Comparison of ENCODE assay signal across 1 cellular context in the genomic region with DNA sequence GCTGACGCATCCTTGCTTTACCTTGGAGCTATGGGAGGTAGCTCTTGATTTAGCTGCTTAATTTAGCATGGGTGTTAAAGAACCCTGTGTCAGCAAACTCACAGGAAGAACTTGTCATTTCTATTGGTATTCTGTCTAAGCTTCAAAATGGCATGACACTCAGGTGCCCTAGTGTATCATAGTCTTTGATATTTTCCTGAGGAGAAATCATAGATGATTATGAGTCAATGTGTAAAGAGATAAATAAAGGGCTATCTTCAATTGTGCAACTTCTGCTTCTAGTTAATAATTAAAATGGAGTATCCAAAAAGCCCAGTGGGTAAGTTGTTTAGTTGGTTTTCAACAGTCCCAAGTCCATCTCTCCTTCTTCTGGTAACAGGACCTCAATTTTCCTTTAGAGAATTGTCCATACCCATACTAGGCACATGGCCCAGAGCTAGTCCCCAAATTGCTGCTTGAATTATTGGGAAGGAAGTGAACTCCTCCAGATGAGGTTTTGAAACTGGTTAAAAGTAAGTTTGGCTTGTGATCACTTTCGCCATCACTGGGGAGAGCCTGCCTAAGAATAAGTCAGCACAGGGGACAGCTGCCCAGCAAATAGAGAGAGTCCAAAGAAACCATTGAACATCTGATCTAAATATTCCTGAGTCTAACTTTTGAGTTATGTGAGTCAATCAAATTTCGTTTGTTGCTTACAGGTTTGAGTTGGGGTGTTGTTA.
TF ChIP-seq lines count a peak whose summit lies in the region.

No MANE protein-coding gene starts in this region.

TF ChIP-seq in HepG2, 621 proteins besides CTCF, POLR2A, EP300 and RAD21 (continued from another document and continues in another):
- TF ChIP-seq, protein P1, sequence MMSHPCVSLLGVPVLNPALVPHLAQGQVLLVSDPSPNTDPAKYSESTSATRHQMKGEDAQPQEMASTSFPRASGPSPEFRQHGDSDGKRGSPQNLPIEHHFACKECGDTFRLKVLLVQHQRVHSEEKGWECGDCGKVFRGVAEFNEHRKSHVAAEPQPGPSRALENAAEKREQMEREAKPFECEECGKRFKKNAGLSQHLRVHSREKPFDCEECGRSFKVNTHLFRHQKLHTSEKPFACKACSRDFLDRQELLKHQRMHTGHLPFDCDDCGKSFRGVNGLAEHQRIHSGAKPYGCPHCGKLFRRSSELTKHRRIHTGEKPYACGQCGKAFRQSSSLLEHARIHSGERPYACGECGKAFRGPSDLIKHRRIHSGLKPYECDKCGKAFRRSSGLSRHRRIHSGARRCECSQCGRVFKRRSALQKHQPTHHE (CRISPR knock-in tag; IDR thresholded peaks at IDR 0.05; ENCODE audit: borderline replicate concordance): 0 out of 2 replicates have a peak, but pooled peaks have one; percentile 24
- TF ChIP-seq ZNF605 (CRISPR knock-in tag; IDR thresholded peaks at IDR 0.05): no peak
- TF ChIP-seq, protein P2, sequence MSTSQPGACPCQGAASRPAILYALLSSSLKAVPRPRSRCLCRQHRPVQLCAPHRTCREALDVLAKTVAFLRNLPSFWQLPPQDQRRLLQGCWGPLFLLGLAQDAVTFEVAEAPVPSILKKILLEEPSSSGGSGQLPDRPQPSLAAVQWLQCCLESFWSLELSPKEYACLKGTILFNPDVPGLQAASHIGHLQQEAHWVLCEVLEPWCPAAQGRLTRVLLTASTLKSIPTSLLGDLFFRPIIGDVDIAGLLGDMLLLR (CRISPR knock-in tag; IDR thresholded peaks at IDR 0.05): no peak
- TF ChIP-seq FOXK2 (IDR thresholded peaks at IDR 0.05): no peak
- no peak for TF ChIP-seq ZNF672 (CRISPR knock-in tag; IDR thresholded peaks at IDR 0.05)
- TF ChIP-seq, protein P3, sequence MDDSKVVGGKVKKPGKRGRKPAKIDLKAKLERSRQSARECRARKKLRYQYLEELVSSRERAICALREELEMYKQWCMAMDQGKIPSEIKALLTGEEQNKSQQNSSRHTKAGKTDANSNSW (CRISPR knock-in tag; IDR thresholded peaks at IDR 0.05; ENCODE audit: borderline replicate concordance): no peak
- peak; percentile 35; the same call in 1 of the 2 replicates for TF ChIP-seq HDAC2 (CRISPR knock-in tag; IDR thresholded peaks at IDR 0.05)
- TF ChIP-seq SOX13 (IDR thresholded peaks at IDR 0.05): no peak; the same call in 1 of the 2 replicates
- peak in 1 of 2 experiments; percentile 80; a peak in 2 of 4 replicates for TF ChIP-seq SOX13 (CRISPR knock-in tag; conservative IDR thresholded peaks at IDR 0.05 in 1 of 2, IDR thresholded peaks at IDR 0.05 in 1 of 2)
- no peak for TF ChIP-seq NFIB (CRISPR knock-in tag; IDR thresholded peaks at IDR 0.05; ENCODE audit: borderline replicate concordance)
- TF ChIP-seq ZNF614 (CRISPR knock-in tag; IDR thresholded peaks at IDR 0.05; ENCODE audit: borderline replicate concordance): 0 out of 2 replicates have a peak, but pooled peaks have one; percentile 61
- TF ChIP-seq HMG20A (CRISPR knock-in tag; IDR thresholded peaks at IDR 0.05; ENCODE audit: borderline replicate concordance): peak; percentile 81; the same call in 1 of the 2 replicates
- TF ChIP-seq MEIS2 (CRISPR knock-in tag; IDR thresholded peaks at IDR 0.05): peak; percentile 24
- TF ChIP-seq NFKBIZ (CRISPR knock-in tag; IDR thresholded peaks at IDR 0.05): no peak
- peak; percentile 72 for TF ChIP-seq TFE3 (CRISPR knock-in tag; IDR thresholded peaks at IDR 0.05)
- TF ChIP-seq TERF1 (CRISPR knock-in tag; IDR thresholded peaks at IDR 0.05): no peak
- TF ChIP-seq, protein P4, sequence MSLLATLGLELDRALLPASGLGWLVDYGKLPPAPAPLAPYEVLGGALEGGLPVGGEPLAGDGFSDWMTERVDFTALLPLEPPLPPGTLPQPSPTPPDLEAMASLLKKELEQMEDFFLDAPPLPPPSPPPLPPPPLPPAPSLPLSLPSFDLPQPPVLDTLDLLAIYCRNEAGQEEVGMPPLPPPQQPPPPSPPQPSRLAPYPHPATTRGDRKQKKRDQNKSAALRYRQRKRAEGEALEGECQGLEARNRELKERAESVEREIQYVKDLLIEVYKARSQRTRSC (CRISPR knock-in tag; IDR thresholded peaks at IDR 0.05; ENCODE audit: low read depth): no peak
- TF ChIP-seq ZC3H13 (CRISPR knock-in tag; IDR thresholded peaks at IDR 0.05): no peak
- TF ChIP-seq ZNF501 (CRISPR knock-in tag; IDR thresholded peaks at IDR 0.05): no peak
- TF ChIP-seq, protein P5, sequence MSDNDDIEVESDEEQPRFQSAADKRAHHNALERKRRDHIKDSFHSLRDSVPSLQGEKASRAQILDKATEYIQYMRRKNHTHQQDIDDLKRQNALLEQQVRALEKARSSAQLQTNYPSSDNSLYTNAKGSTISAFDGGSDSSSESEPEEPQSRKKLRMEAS (IDR thresholded peaks at IDR 0.05): peak; percentile 69
- peak; percentile 32; the same call in 1 of the 2 replicates for TF ChIP-seq TBX2 (CRISPR knock-in tag; IDR thresholded peaks at IDR 0.05; ENCODE audit: borderline replicate concordance)
- TF ChIP-seq BRF2 (CRISPR knock-in tag; IDR thresholded peaks at IDR 0.05): no peak
- no peak for TF ChIP-seq PHF20 (CRISPR knock-in tag; IDR thresholded peaks at IDR 0.05)
- TF ChIP-seq ZNF777 (CRISPR knock-in tag; IDR thresholded peaks at IDR 0.05): no peak
- no peak for TF ChIP-seq ZNF317 (CRISPR knock-in tag; IDR thresholded peaks at IDR 0.05)
- no peak for TF ChIP-seq NRL (CRISPR knock-in tag; IDR thresholded peaks at IDR 0.05; ENCODE audit: borderline replicate concordance)
- TF ChIP-seq HNRNPL (IDR thresholded peaks at IDR 0.05; ENCODE audit: low read depth, low read length): no peak
- TF ChIP-seq ZNF10 (CRISPR knock-in tag; IDR thresholded peaks at IDR 0.05; ENCODE audit: borderline replicate concordance, low read depth): no peak
- TF ChIP-seq ZFP82 (CRISPR knock-in tag; IDR thresholded peaks at IDR 0.05; ENCODE audit: borderline replicate concordance): no peak
- no peak for TF ChIP-seq RBM39 (IDR thresholded peaks at IDR 0.05; ENCODE audit: low read depth, low read length, poor library complexity, severe bottlenecking)
- TF ChIP-seq ZSCAN9 (CRISPR knock-in tag; IDR thresholded peaks at IDR 0.05; ENCODE audit: borderline replicate concordance): 0 out of 2 replicates have a peak, but pooled peaks have one; percentile 75
- no peak for TF ChIP-seq ARID2 (CRISPR knock-in tag; IDR thresholded peaks at IDR 0.05; ENCODE audit: borderline replicate concordance)
- peak; percentile 84 for TF ChIP-seq NFIC (IDR thresholded peaks at IDR 0.05; ENCODE audit: low read length)
- TF ChIP-seq, protein P6, sequence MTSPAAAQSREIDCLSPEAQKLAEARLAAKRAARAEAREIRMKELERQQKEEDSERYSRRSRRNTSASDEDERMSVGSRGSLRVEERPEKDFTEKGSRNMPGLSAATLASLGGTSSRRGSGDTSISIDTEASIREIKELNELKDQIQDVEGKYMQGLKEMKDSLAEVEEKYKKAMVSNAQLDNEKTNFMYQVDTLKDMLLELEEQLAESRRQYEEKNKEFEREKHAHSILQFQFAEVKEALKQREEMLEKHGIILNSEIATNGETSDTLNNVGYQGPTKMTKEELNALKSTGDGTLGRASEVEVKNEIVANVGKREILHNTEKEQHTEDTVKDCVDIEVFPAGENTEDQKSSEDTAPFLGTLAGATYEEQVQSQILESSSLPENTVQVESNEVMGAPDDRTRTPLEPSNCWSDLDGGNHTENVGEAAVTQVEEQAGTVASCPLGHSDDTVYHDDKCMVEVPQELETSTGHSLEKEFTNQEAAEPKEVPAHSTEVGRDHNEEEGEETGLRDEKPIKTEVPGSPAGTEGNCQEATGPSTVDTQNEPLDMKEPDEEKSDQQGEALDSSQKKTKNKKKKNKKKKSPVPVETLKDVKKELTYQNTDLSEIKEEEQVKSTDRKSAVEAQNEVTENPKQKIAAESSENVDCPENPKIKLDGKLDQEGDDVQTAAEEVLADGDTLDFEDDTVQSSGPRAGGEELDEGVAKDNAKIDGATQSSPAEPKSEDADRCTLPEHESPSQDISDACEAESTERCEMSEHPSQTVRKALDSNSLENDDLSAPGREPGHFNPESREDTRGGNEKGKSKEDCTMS (CRISPR knock-in tag; conservative IDR thresholded peaks at IDR 0.05): no peak
- no peak for TF ChIP-seq AGO1 (IDR thresholded peaks at IDR 0.05; ENCODE audit: low read depth, low read length, poor library complexity, severe bottlenecking)
- no peak for TF ChIP-seq ZFP90 (CRISPR knock-in tag; IDR thresholded peaks at IDR 0.05; ENCODE audit: borderline replicate concordance)
- no peak for TF ChIP-seq YY1 (IDR thresholded peaks at IDR 0.05; ENCODE audit: insufficient read depth, insufficient replicate concordance, low read depth, low read length)
- no peak for TF ChIP-seq RFX3 (CRISPR knock-in tag; IDR thresholded peaks at IDR 0.05)
- TF ChIP-seq NFYB (CRISPR knock-in tag; IDR thresholded peaks at IDR 0.05): no peak
- peak; percentile 50; the same call in 1 of the 2 replicates for TF ChIP-seq SP140L (CRISPR knock-in tag; IDR thresholded peaks at IDR 0.05; ENCODE audit: borderline replicate concordance)
- TF ChIP-seq ZBTB8A (CRISPR knock-in tag; IDR thresholded peaks at IDR 0.05; ENCODE audit: borderline replicate concordance, low read depth): no peak
- peak; percentile 44; the same call in 1 of the 2 replicates for TF ChIP-seq ZBED4 (CRISPR knock-in tag; IDR thresholded peaks at IDR 0.05; ENCODE audit: borderline replicate concordance)
- TF ChIP-seq CREB1 (IDR thresholded peaks at IDR 0.05): no peak
- peak; percentile 76 for TF ChIP-seq CREB1 (CRISPR knock-in tag; IDR thresholded peaks at IDR 0.05)
- TF ChIP-seq STAG1 (CRISPR knock-in tag; IDR thresholded peaks at IDR 0.05): peak; percentile 27
- no peak for TF ChIP-seq SKI (IDR thresholded peaks at IDR 0.05; ENCODE audit: partially characterized antibody)
- TF ChIP-seq, protein P7, sequence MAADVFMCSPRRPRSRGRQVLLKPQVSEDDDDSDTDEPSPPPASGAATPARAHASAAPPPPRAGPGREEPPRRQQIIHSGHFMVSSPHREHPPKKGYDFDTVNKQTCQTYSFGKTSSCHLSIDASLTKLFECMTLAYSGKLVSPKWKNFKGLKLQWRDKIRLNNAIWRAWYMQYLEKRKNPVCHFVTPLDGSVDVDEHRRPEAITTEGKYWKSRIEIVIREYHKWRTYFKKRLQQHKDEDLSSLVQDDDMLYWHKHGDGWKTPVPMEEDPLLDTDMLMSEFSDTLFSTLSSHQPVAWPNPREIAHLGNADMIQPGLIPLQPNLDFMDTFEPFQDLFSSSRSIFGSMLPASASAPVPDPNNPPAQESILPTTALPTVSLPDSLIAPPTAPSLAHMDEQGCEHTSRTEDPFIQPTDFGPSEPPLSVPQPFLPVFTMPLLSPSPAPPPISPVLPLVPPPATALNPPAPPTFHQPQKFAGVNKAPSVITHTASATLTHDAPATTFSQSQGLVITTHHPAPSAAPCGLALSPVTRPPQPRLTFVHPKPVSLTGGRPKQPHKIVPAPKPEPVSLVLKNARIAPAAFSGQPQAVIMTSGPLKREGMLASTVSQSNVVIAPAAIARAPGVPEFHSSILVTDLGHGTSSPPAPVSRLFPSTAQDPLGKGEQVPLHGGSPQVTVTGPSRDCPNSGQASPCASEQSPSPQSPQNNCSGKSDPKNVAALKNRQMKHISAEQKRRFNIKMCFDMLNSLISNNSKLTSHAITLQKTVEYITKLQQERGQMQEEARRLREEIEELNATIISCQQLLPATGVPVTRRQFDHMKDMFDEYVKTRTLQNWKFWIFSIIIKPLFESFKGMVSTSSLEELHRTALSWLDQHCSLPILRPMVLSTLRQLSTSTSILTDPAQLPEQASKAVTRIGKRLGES (CRISPR knock-in tag; IDR thresholded peaks at IDR 0.05; ENCODE audit: borderline replicate concordance): no peak
